15 cellular contexts compared by ENCODE assay signal in the genomic region with DNA sequence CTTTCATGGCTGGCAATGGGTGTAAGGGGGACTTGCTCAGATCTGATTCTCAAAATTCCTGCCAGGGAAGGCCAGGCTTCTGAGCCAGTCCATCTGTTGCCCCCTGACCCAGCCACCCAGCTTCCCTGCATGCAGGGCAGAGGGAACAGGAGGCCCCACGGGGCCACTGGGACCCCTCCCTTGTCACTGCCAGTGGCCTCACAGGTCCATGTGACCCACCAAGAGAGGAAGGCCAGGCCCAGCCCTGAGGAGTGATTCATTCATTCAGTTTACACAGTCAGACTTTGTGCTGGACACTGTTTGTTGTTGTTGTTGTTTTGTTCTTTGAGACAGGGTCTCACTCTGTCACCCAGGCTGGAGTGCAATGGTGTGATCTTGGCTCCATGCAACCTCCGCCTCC.
"Had no signal": no experiment of that assay in that cellular context is flagged by ENCODE, and none has a peak within 500 bp of the region (broad histone marks: within the 10 kb centered on the region; RNA-seq: fewer than 3 reads in every experiment).

No MANE protein-coding gene starts in this region.

- H3K36me3 ChIP-seq: heart right ventricle, neutrophil, right atrium auricular region, uterus had no signal

- H3K27ac ChIP-seq: coronary artery, heart right ventricle, neutrophil, right atrium auricular region, uterus had no signal

- DNase-seq: effector CD8-positive, alpha-beta T cell; heart right ventricle; hypothalamus; mesendoderm; naive thymus-derived CD4-positive, alpha-beta T cell; nephron progenitor cell; small intestine; stimulated activated CD4-positive, alpha-beta T cell treated with anti-CD3 and anti-CD28 coated beads, Interleukin-2, amount 100 ng/mL, for 48 hours; stimulated activated naive CD4-positive, alpha-beta T cell treated with Interleukin-2 at 50 U/mL for 16 hours; uterus had no signal

- ATAC-seq: heart right ventricle; left lobe of liver; naive thymus-derived CD4-positive, alpha-beta T cell had no signal

- H3K4me3 ChIP-seq: coronary artery, heart right ventricle, lung, right atrium auricular region, uterus had no signal

- H3K27me3 ChIP-seq: heart right ventricle, right atrium auricular region, uterus had no signal

- H3K9me3 ChIP-seq: heart right ventricle, neutrophil, right atrium auricular region, uterus had no signal
